31 cellular contexts compared by ENCODE assay signal in genomic region chr3:31882895-31883294, GRCh38.
DNase-seq lines count a peak whose midpoint lies in the region; ATAC-seq and TF ChIP-seq lines count a peak whose summit lies in the region.
"Had no signal": no experiment of that assay in that cellular context is flagged by ENCODE, and none has a peak within 500 bp of the region (broad histone marks: within the 10 kb centered on the region; RNA-seq: fewer than 3 reads in every experiment).

No MANE protein-coding gene starts in this region.

- CTCF ChIA-PET in activated B cell treated with CpG ODN at 0.5 μM for 24 hours (lab: Charles Lee) = interaction anchor here (0.9 kb wide), 1 partner anchor 21 kb away, joined by 3 read pairs; no protein-coding TSS in a partner anchor

- intact Hi-C loops in activated B cell treated with CpG ODN at 0.5 μM for 24 hours (cut with micrococcal nuclease) = loop anchor here (2.0 kb wide), 1 partner anchor 14 kb away; no protein-coding TSS in a partner anchor
- intact Hi-C loops in right cardiac atrium (cut with DNase I) = no loop called here

- peaks cover 2% of the 10 kb centered on the region for H3K9me3 Mint-ChIP-seq in activated B cell treated with CpG ODN at 0.5 μM for 24 hours
- H3K9me3 Mint-ChIP-seq in memory B cell = peaks cover 3% of the 10 kb centered on the region
- H3K9me3 Mint-ChIP-seq: activated T-cell treated with anti-CD3 and anti-CD28 coated beads, Interleukin-2, amount 50 U/mL, for 72 hours; central memory CD8-positive, alpha-beta T cell; effector memory CD8-positive, alpha-beta T cell; stimulated activated naive CD8-positive, alpha-beta T cell treated with anti-CD3 and anti-CD28 coated beads, Interleukin-15, Interleukin-2, amounts not matched to agents 100 ng/mL and 50 ng/mL, for 24 hours had no signal

- H3K27me3 Mint-ChIP-seq in activated B cell treated with CpG ODN at 0.5 μM for 24 hours (no peaks in the 10 kb centered on the region), memory B cell (no peaks in the 10 kb centered on the region)
- H3K27me3 Mint-ChIP-seq: naive B cell; stimulated activated naive CD8-positive, alpha-beta T cell treated with anti-CD3 and anti-CD28 coated beads, Interleukin-15, Interleukin-2, amounts not matched to agents 100 ng/mL and 50 ng/mL, for 24 hours had no signal

- no peak overlapping the region for H3K27ac ChIP-seq in right cardiac atrium (ENCODE audit: low read length)
- H3K27ac ChIP-seq: heart right ventricle, right atrium auricular region, SK-N-MC, thoracic aorta, uterus had no signal

- no peak overlapping the region for H3K4me3 Mint-ChIP-seq in activated B cell treated with CpG ODN at 0.5 μM for 24 hours
- no peak overlapping the region for H3K4me3 Mint-ChIP-seq in memory B cell
- H3K4me3 Mint-ChIP-seq: activated T-cell treated with anti-CD3 and anti-CD28 coated beads, Interleukin-2, amount 50 U/mL, for 72 hours; CD4-positive, CD25-positive, alpha-beta regulatory T cell; central memory CD8-positive, alpha-beta T cell; effector memory CD8-positive, alpha-beta T cell; stimulated activated naive CD8-positive, alpha-beta T cell treated with anti-CD3 and anti-CD28 coated beads, Interleukin-15, Interleukin-2, amounts not matched to agents 100 ng/mL and 50 ng/mL, for 24 hours; T-helper 1 cell treated with Interleukin-12 subunit alpha and Interleukin-12 subunit beta and Interleukin-4 antibody, amounts not matched to agents 30 μg/mL and 1 μg/mL, for 36 hours had no signal

- peak overlapping the region; percentile 76 for H3K27ac Mint-ChIP-seq in activated B cell treated with CpG ODN at 0.5 μM for 24 hours
- H3K27ac Mint-ChIP-seq in memory B cell = peak overlapping the region; percentile 95
- H3K27ac Mint-ChIP-seq: activated T-cell treated with anti-CD3 and anti-CD28 coated beads, Interleukin-2, amount 50 U/mL, for 72 hours; effector memory CD8-positive, alpha-beta T cell; stimulated activated naive CD8-positive, alpha-beta T cell treated with anti-CD3 and anti-CD28 coated beads, Interleukin-15, Interleukin-2, amounts not matched to agents 100 ng/mL and 50 ng/mL, for 24 hours; T-helper 1 cell treated with Interleukin-12 subunit alpha and Interleukin-12 subunit beta and Interleukin-4 antibody, amounts not matched to agents 30 μg/mL and 1 μg/mL, for 36 hours had no signal

- POLR2A ChIA-PET in activated B cell treated with CpG ODN at 0.5 μM for 24 hours (lab: Charles Lee) = interaction anchor here (1.2 kb wide), 1 partner anchor 98 kb away, joined by 3 read pairs; the partner anchor contains the start of gene OSBPL10

- peaks cover 2% of the 10 kb centered on the region for H3K4me1 ChIP-seq in right cardiac atrium (ENCODE audit: control insufficient read depth, insufficient read depth, low read length)

- ATAC-seq in activated B cell treated with CpG ODN at 0.5 μM for 24 hours (ENCODE audit: low read depth) (no peak), memory B cell (ENCODE audit: low read depth) (no peak), right cardiac atrium (no peak)
- ATAC-seq: activated T-cell treated with anti-CD3 and anti-CD28 coated beads, Interleukin-2, amount 50 U/mL, for 72 hours; effector memory CD8-positive, alpha-beta T cell; HCT116; heart right ventricle; HepG2 had no signal

- H3K4me1 Mint-ChIP-seq in activated B cell treated with CpG ODN at 0.5 μM for 24 hours (peaks cover 83% of the 10 kb centered on the region), memory B cell (peaks cover 63% of the 10 kb centered on the region)
- H3K4me1 Mint-ChIP-seq: CD4-positive, CD25-positive, alpha-beta regulatory T cell; central memory CD8-positive, alpha-beta T cell had no signal

- WGBS in right cardiac atrium = 83% methylated on average over 3 of the region's 3 CpGs

- no peaks in the 10 kb centered on the region for H3K9me3 ChIP-seq in right cardiac atrium (ENCODE audit: control insufficient read depth, low read length)
- H3K9me3 ChIP-seq: right atrium auricular region, thoracic aorta, uterus had no signal

- no peak for TF ChIP-seq CTCF in activated B cell treated with CpG ODN at 0.5 μM for 24 hours (IDR thresholded peaks at IDR 0.05)

- H3K27me3 ChIP-seq in right cardiac atrium (ENCODE audit: control insufficient read depth, insufficient read depth) = no peaks in the 10 kb centered on the region
- H3K27me3 ChIP-seq: heart right ventricle, right atrium auricular region, uterus had no signal

- DNase-seq in NCI-H748 (lab: John Stamatoyannopoulos, UW; ENCODE audit: unreplicated experiment) (peak; percentile 3), NCI-H748 treated with DMSO at 0.1 percent for 48 hours (lab: John Stamatoyannopoulos, UW) (no peak), NCI-H2171 treated with DMSO at 0.1 percent for 48 hours (lab: John Stamatoyannopoulos, UW) (peak; percentile 67), activated B cell treated with CpG ODN at 0.5 μM for 24 hours (no peak), memory B cell (ENCODE audit: low spot score in 2 of 2) (no peak), DMS53 (lab: John Stamatoyannopoulos, UW) (no peak), DMS153 treated with DMSO at 0.1 percent for 48 hours (lab: John Stamatoyannopoulos, UW; ENCODE audit: unreplicated experiment) (no peak), right cardiac atrium (no peak)
- DNase-seq: activated naive CD4-positive, alpha-beta T cell treated with Interleukin-2 at 50 U/mL for 16 hours; activated T-cell treated with anti-CD3 and anti-CD28 coated beads, Interleukin-2, amount 50 U/mL, for 72 hours; CD4-positive, CD25-positive, alpha-beta regulatory T cell; effector memory CD8-positive, alpha-beta T cell; heart right ventricle; Kasumi-1; midbrain; MV-4-11; naive B cell; NCI-H1694; NCI-H774; posterior cingulate gyrus; RPMI8226; stimulated activated CD4-positive, alpha-beta T cell treated with anti-CD3 and anti-CD28 coated beads, Interleukin-2, amount 100 ng/mL, for 24 hours; uterus had no signal

- peaks cover 45% of the 10 kb centered on the region for H3K36me3 Mint-ChIP-seq in activated B cell treated with CpG ODN at 0.5 μM for 24 hours (ENCODE audit: low read depth)
- peaks cover 36% of the 10 kb centered on the region for H3K36me3 Mint-ChIP-seq in memory B cell
- H3K36me3 Mint-ChIP-seq: CD4-positive, CD25-positive, alpha-beta regulatory T cell had no signal

- no peak overlapping the region for H3K4me3 ChIP-seq in right cardiac atrium (ENCODE audit: low read length)
- H3K4me3 ChIP-seq: heart right ventricle, right atrium auricular region, SK-N-MC, thoracic aorta, uterus had no signal

Comparison
In these comparisons a context has a peak if more than half of its experiments do, and no peak if none do; other contexts are left out.
1. DNase-seq: peak in NCI-H748 (single experiment) and NCI-H2171 treated with DMSO at 0.1 percent for 48 hours (single experiment); none in NCI-H748 treated with DMSO at 0.1 percent for 48 hours (single experiment), activated B cell treated with CpG ODN at 0.5 μM for 24 hours (single experiment), memory B cell (0 of 2), DMS53 (single experiment), DMS153 treated with DMSO at 0.1 percent for 48 hours (single experiment) and right cardiac atrium (0 of 3).